13 cellular contexts compared by ENCODE assay signal in the genomic region with DNA sequence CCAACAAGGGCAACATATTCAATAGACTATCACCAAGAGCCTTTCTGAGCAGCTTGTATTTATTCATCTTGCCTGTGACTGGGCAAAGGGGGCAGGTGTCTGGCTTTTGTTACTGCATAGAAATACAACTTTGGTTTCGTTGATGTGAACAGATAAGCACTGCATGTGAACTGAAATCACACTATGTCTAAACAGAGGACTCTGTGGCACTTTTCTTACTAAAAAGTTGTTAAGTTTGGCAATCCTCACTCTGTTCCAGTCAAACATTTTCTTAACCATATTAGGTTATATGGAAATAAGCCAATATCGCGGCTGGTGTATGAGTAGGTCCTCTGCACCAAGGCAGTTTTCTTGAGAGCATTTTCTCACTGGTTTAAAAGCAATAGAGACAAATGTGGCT. TPM values are rescaled to one million over a fixed set of nuclear protein-coding genes. Genes with fewer than 3 reads are reported as not detected.
DNase-seq lines count a peak whose midpoint lies in the region; ATAC-seq and TF ChIP-seq lines count a peak whose summit lies in the region.
"Had no signal": no experiment of that assay in that cellular context is flagged by ENCODE, and none has a peak within 500 bp of the region (broad histone marks: within the 10 kb centered on the region; RNA-seq: fewer than 3 reads in every experiment).

No MANE protein-coding gene starts in this region.

- H4K8ac ChIP-seq in mesenchymal stem cell (ENCODE audit: low read length), result no peak overlapping the region

- TF ChIP-seq EP300 in ovary (IDR thresholded peaks at IDR 0.05), result no peak

- no peak overlapping the region for H3K23ac ChIP-seq in mesenchymal stem cell (ENCODE audit: low read length in 2 of 2)

- H2BK5ac ChIP-seq in mesenchymal stem cell (ENCODE audit: low read depth, low read length, poor library complexity, severe bottlenecking), result no peak overlapping the region

- peak overlapping the region; percentile 39 for H3K27ac ChIP-seq in colonic mucosa
- H3K27ac ChIP-seq in mesenchymal stem cell (ENCODE audit: low read length, poor library complexity, severe bottlenecking), result no peak overlapping the region
- peak overlapping the region; percentile 44 for H3K27ac ChIP-seq in subcutaneous abdominal adipose tissue (ENCODE audit: low read depth, low read length)
- H3K27ac ChIP-seq in ovary, result peak overlapping the region in 1 of 2 donors; percentile 55
- H3K27ac ChIP-seq in dorsolateral prefrontal cortex, result peak overlapping the region in 17 of 59 donors; percentile 0 to 76 (median 53)

- H3K18ac ChIP-seq in mesenchymal stem cell (ENCODE audit: low read depth in 1 of 2, low read length in 2 of 2), result no peak overlapping the region

- H3K9ac ChIP-seq in colonic mucosa (ENCODE audit: low read depth in 2 of 2, low read length in 2 of 2) (no peak overlapping the region), mesenchymal stem cell (ENCODE audit: low read length) (peak overlapping the region; percentile 83), subcutaneous abdominal adipose tissue (ENCODE audit: low read length in 5 of 5) (peak overlapping the region in 1 of 5 donors; percentile 15)

- H2BK15ac ChIP-seq in mesenchymal stem cell (ENCODE audit: low read depth, poor library complexity, severe bottlenecking), result no peak overlapping the region

- no peak overlapping the region for H2AFZ ChIP-seq in mesenchymal stem cell (ENCODE audit: low read depth, low read length)

- H3K4ac ChIP-seq in mesenchymal stem cell (ENCODE audit: low read depth in 1 of 2, low read length in 2 of 2), result no peak overlapping the region

- peaks cover 13% of the 10 kb centered on the region for H3K79me1 ChIP-seq in mesenchymal stem cell (replicated peaks; ENCODE audit: low read length, poor library complexity, severe bottlenecking)

- H4K91ac ChIP-seq in mesenchymal stem cell (ENCODE audit: low read length), result no peak overlapping the region

- H3K4me1 ChIP-seq in colonic mucosa (no peaks in the 10 kb centered on the region), mesenchymal stem cell (ENCODE audit: control insufficient read depth, insufficient read depth, low read depth, low read length) (no peaks in the 10 kb centered on the region), subcutaneous abdominal adipose tissue (ENCODE audit: control insufficient read depth in 5 of 5, insufficient read depth in 5 of 5, low read length in 5 of 5) (peaks cover 0 to 7% (median 4%) of the 10 kb centered on the region in 5 donors), ovary (ENCODE audit: insufficient read depth) (peaks cover 26% of the 10 kb centered on the region)

- no peak for TF ChIP-seq POLR2A in ovary (IDR thresholded peaks at IDR 0.05)

- TF ChIP-seq CTCF in colonic mucosa (IDR thresholded peaks at IDR 0.05), result no peak
- TF ChIP-seq CTCF in ovary (IDR thresholded peaks at IDR 0.05), result no peak
- no peak for TF ChIP-seq CTCF in dorsolateral prefrontal cortex (IDR thresholded peaks at IDR 0.05 in 54 of 56, conservative IDR thresholded peaks at IDR 0.05 in 2 of 56; ENCODE audit: low read depth in 1 of 56, partially characterized antibody in 56 of 56)

- H3K4me3 ChIP-seq in colonic mucosa (no peak overlapping the region), mesenchymal stem cell (ENCODE audit: insufficient read depth in 1 of 2, low read depth in 1 of 2, low read length in 2 of 2) (peak overlapping the region in 1 of 2 experiments; percentile 32), subcutaneous abdominal adipose tissue (ENCODE audit: low read depth in 1 of 5, low read length in 5 of 5) (peak overlapping the region in 1 of 5 donors; percentile 26), ovary (no peak overlapping the region), dorsolateral prefrontal cortex (peak overlapping the region in 1 of 59 donors; percentile 5)

- no peaks in the 10 kb centered on the region for H3K36me3 ChIP-seq in colonic mucosa
- peaks cover 3 to 4% of the 10 kb centered on the region in 2 experiments for H3K36me3 ChIP-seq in mesenchymal stem cell (ENCODE audit: control insufficient read depth in 1 of 2, insufficient read depth in 2 of 2, low read depth in 1 of 2, low read length in 2 of 2)
- H3K36me3 ChIP-seq in subcutaneous abdominal adipose tissue (ENCODE audit: control insufficient read depth in 5 of 5, insufficient read depth in 5 of 5, low read length in 5 of 5), result no peaks in the 10 kb centered on the region
- H3K36me3 ChIP-seq in ovary, result no peaks in the 10 kb centered on the region

- no peak for ATAC-seq in GM19463 (IDR thresholded peaks at IDR 0.05; ENCODE audit: unreplicated experiment)
- no peak for ATAC-seq in HG03520 (IDR thresholded peaks at IDR 0.05; ENCODE audit: unreplicated experiment)

- no peak overlapping the region for H2AK5ac ChIP-seq in mesenchymal stem cell (ENCODE audit: low read length, severe bottlenecking)

- intact Hi-C loops in colonic mucosa (cut with DNase I) (no loop called here), ovary (cut with DNase I) (loop anchor here in 1 of 4 donors (10.0 kb wide), 1 partner anchor 53 kb away; the partner anchor contains the start of gene CALD1), dorsolateral prefrontal cortex (cut with DNase I) (no loop called here)

- peak; percentile 34 for DNase-seq in H4 (ENCODE audit: low spot score)
- DNase-seq in colonic mucosa, result no peak
- DNase-seq in mesenchymal stem cell, result peak; percentile 75
- DNase-seq in ovary, result no peak
- DNase-seq in dorsolateral prefrontal cortex, result no peak
- DNase-seq: activated CD4-positive, alpha-beta T cell treated with anti-CD3 and anti-CD28 coated beads, Interleukin-2, amount 50 U/mL, for 48 hours; activated gamma-delta T cell treated with Interleukin-2 at 50 U/mL for 16 hours; C1 segment of cervical spinal cord; Kasumi-1; OCI-M1 had no signal

- no peak overlapping the region for H3K4me2 ChIP-seq in mesenchymal stem cell (ENCODE audit: low read length, poor library complexity, severe bottlenecking)

- no peak overlapping the region for H2BK12ac ChIP-seq in mesenchymal stem cell (ENCODE audit: low read length in 2 of 2)

- no peak overlapping the region for H3K14ac ChIP-seq in mesenchymal stem cell (ENCODE audit: low read length in 2 of 2)

- H3K9me3 ChIP-seq in colonic mucosa, result no peaks in the 10 kb centered on the region
- H3K9me3 ChIP-seq in mesenchymal stem cell (ENCODE audit: control insufficient read depth, low read length), result no peaks in the 10 kb centered on the region
- H3K9me3 ChIP-seq in subcutaneous abdominal adipose tissue (ENCODE audit: control insufficient read depth in 5 of 5, low read length in 5 of 5), result no peaks in the 10 kb centered on the region
- no peaks in the 10 kb centered on the region for H3K9me3 ChIP-seq in ovary

- H3K27me3 ChIP-seq in colonic mucosa (no peaks in the 10 kb centered on the region), mesenchymal stem cell (ENCODE audit: control insufficient read depth in 1 of 2, insufficient read depth in 1 of 2, low read length in 2 of 2) (no peaks in the 10 kb centered on the region), subcutaneous abdominal adipose tissue (ENCODE audit: control insufficient read depth in 5 of 5, insufficient read depth in 4 of 5, low read length in 5 of 5) (no peaks in the 10 kb centered on the region), ovary (no peaks in the 10 kb centered on the region), dorsolateral prefrontal cortex (no peaks in the 10 kb centered on the region)

- WGBS in mesenchymal stem cell, result 75% methylated on average over 2 of the region's 3 CpGs
- 8 to 14% (median 9%) methylated on average over 3 of the region's 3 CpGs for WGBS in ovary, 3 donors

- no peak overlapping the region for H2BK120ac ChIP-seq in mesenchymal stem cell (ENCODE audit: low read depth, low read length)

RNA-seq across cellular contexts. Expression of gene CALD1, which starts 48.5 kb away (rescaled TPM):
- total RNA-seq in H4 (2014; rRNA removed; shearing (Covaris generic)), result 152 and 195 TPM in 2 replicates
- total RNA-seq in colonic mucosa (100 to 1,000 TPM in 1 of 2 donors, 10 to 100 TPM in 1; 27.4 to 193 TPM), ovary (100 to 1,000 TPM; 306 to 697 (median 463) TPM), dorsolateral prefrontal cortex (100 to 1,000 TPM in 9 of 120 experiments, 10 to 100 TPM in 111; 35.2 to 155 (median 58.5) TPM)
- 820 TPM for polyA plus RNA-seq in mesenchymal stem cell (2013, experiment 1 of 2)
- 785 TPM for polyA plus RNA-seq in mesenchymal stem cell (2013, experiment 2 of 2)
- 100 to 1,000 TPM; 405 to 586 TPM for polyA plus RNA-seq in ovary

Comparison
In these comparisons a context has a peak if more than half of its experiments do, and no peak if none do; other contexts are left out.
1. DNase-seq: peak in H4 (single experiment) and mesenchymal stem cell (single experiment); none in colonic mucosa (single experiment), ovary (0 of 5) and dorsolateral prefrontal cortex (0 of 10).